In the genomic region with DNA sequence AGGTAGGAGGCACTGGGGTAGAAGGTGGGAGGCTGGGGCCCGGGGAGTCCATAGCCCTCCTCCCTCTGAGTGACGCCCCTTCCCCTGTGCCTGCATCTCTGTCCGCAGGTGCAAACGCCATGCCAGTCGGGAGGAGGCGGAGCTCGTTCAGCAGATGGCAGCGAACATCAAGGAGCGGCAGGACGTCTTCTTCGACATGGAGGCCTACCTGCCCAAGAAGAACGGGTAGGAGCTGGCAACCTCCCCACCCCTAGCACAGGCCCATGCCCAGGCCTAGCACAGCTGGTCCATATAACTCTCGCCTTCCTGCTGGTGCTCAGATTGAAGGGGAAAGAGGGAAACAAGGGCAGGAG, we compare ENCODE assay signal across 1 cellular context.
TF ChIP-seq lines count a peak whose summit lies in the region.

No MANE protein-coding gene starts in this region.

TF ChIP-seq in SK-N-SH, 30 proteins besides CTCF, POLR2A, EP300 and RAD21 (continued from another document):
- TF ChIP-seq RFX5 (IDR thresholded peaks at IDR 0.05; ENCODE audit: low read length) = no peak
- TF ChIP-seq, protein P1, sequence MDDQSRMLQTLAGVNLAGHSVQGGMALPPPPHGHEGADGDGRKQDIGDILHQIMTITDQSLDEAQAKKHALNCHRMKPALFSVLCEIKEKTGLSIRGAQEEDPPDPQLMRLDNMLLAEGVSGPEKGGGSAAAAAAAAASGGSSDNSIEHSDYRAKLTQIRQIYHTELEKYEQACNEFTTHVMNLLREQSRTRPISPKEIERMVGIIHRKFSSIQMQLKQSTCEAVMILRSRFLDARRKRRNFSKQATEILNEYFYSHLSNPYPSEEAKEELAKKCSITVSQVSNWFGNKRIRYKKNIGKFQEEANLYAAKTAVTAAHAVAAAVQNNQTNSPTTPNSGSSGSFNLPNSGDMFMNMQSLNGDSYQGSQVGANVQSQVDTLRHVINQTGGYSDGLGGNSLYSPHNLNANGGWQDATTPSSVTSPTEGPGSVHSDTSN (IDR thresholded peaks at IDR 0.05) = no peak
- TF ChIP-seq NFIC (IDR thresholded peaks at IDR 0.05; ENCODE audit: borderline replicate concordance) = no peak
- no peak for TF ChIP-seq POLR2AphosphoS5 (IDR thresholded peaks at IDR 0.05; ENCODE audit: low read depth, low read length)
- no peak for TF ChIP-seq MEF2A (IDR thresholded peaks at IDR 0.05; ENCODE audit: borderline replicate concordance, low read depth)
- no peak for TF ChIP-seq FOXM1 (IDR thresholded peaks at IDR 0.05; ENCODE audit: low read depth)
- TF ChIP-seq JUND (IDR thresholded peaks at IDR 0.05) = no peak
TF ChIP-seq in SK-N-SH: peak in this region for 0.
